26 cellular contexts compared by ENCODE assay signal in genomic region chr10:13997650-13998049, GRCh38.
"Had no signal": no experiment of that assay in that cellular context is flagged by ENCODE, and none has a peak within 500 bp of the region (broad histone marks: within the 10 kb centered on the region; RNA-seq: fewer than 3 reads in every experiment).

No MANE protein-coding gene starts in this region.

- H3K4me2 ChIP-seq: KMS-11, SK-N-SH had no signal

- H3K36me3 ChIP-seq: brain microvascular endothelial cell, Peyer's patch, SJCRH30 had no signal

- H3K27ac ChIP-seq: brain microvascular endothelial cell, KMS-11, Peyer's patch, RWPE1, SJCRH30, VCaP had no signal

- H3K9me3 ChIP-seq: Peyer's patch, SJCRH30, SK-N-SH had no signal

- H3K9ac ChIP-seq: KMS-11, SK-N-SH had no signal

- ATAC-seq: activated CD4-positive, alpha-beta T cell treated with anti-CD3 and anti-CD28 coated beads for 36 hours; activated T-helper 17 cell treated with anti-CD3 and anti-CD28 coated beads, Interleukin-2, amount 50 U/mL, for 72 hours had no signal

- H3K27me3 ChIP-seq: brain microvascular endothelial cell, Peyer's patch, SJCRH30 had no signal

- DNase-seq: activated CD4-positive, alpha-beta memory T cell treated with anti-CD3 and anti-CD28 coated beads, Interleukin-2, amount 10 ng/mL, durations not matched to agents 7 days and 5 days; activated CD4-positive, alpha-beta T cell treated with anti-CD3 and anti-CD28 coated beads for 36 hours; activated CD4-positive, alpha-beta T cell treated with anti-CD3 and anti-CD28 coated beads, Interleukin-2, amount 50 U/mL, for 1 hour; activated CD4-positive, CD25-positive, alpha-beta regulatory T cell; activated gamma-delta T cell; activated naive CD4-positive, alpha-beta T cell treated with anti-CD3 and anti-CD28 coated beads for 36 hours; activated T-cell treated with anti-CD3 and anti-CD28 coated beads for 4 hours; activated T-cell treated with anti-CD3 and anti-CD28 coated beads, Interleukin-2, amount 50 U/mL, for 48 hours; brain microvascular endothelial cell; NCI-H1092; NCI-H1417 treated with DMSO at 0.1 percent for 48 hours; NCI-H1694 treated with DMSO at 0.1 percent for 48 hours; NCI-H2029 treated with DMSO at 0.1 percent for 48 hours; NCI-H510A treated with DMSO at 0.1 percent for 48 hours; NCI-H69; NK-92 treated with Interleukin-12 subunit alpha and Interleukin-12 subunit beta, amount 100 ng/mL, for 24 hours; OCI-M1; Peyer's patch; Right ventricle myocardium superior; SJCRH30; SK-N-SH; T-helper 1 cell had no signal

- H3K4me3 ChIP-seq: Peyer's patch, SJCRH30 had no signal
